ENCODE assay signal across 29 cellular contexts in the genomic region with DNA sequence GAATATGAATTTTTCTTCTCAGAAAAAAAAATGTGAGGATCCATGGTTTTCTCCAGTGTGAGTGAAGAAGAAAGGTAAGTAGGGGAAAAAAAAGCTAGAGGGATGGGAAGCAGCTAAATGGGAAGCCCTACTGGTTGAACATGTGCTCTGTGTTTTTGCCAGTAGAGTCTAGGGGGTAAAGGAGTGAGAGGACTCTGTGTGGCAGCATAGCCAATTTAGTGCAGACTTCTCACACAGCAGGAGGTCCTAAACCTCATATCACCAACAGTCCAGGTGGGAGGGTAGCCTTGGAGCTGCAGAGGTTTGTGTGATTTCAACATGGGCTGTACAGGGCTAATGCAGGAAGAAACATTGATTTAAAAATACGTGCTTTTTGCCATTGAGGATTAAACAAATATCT.
"Had no signal": no experiment of that assay in that cellular context is flagged by ENCODE, and none has a peak within 500 bp of the region (broad histone marks: within the 10 kb centered on the region; RNA-seq: fewer than 3 reads in every experiment).

No MANE protein-coding gene starts in this region.

- H3K36me3 Mint-ChIP-seq: activated naive CD8-positive, alpha-beta T cell treated with anti-CD3 and anti-CD28 coated beads for 36 hours; brain; naive B cell; stimulated activated effector memory CD8-positive, alpha-beta T cell treated with anti-CD3 and anti-CD28 coated beads, Interleukin-12 subunit alpha, Interleukin-12 subunit beta, amount 100 ng/mL, for 72 hours; type B pancreatic cell had no signal

- H3K27me3 ChIP-seq: adrenal gland, ascending aorta, esophagus squamous epithelium, pancreas, sigmoid colon, uterus had no signal

- H3K27me3 Mint-ChIP-seq: activated naive CD8-positive, alpha-beta T cell treated with anti-CD3 and anti-CD28 coated beads for 36 hours; brain; dendritic cell treated with granulocyte-macrophage colony-stimulating factor and Interleukin-4, amounts not matched to agents 40 ng/mL and 50 ng/mL, for 4 days; naive B cell; stimulated activated naive CD8-positive, alpha-beta T cell treated with anti-CD3 and anti-CD28 coated beads, Interleukin-15, Interleukin-2, amounts not matched to agents 100 ng/mL and 50 ng/mL, for 24 hours; type B pancreatic cell had no signal

- H3K4me1 ChIP-seq: ascending aorta, esophagus squamous epithelium, pancreas, psoas muscle, sigmoid colon, uterus had no signal

- H3K4me3 Mint-ChIP-seq: activated naive CD4-positive, alpha-beta T cell treated with anti-CD3 and anti-CD28 coated beads for 36 hours; activated naive CD8-positive, alpha-beta T cell treated with anti-CD3 and anti-CD28 coated beads for 36 hours; activated T-helper 1 cell treated with anti-CD3 and anti-CD28 coated beads, Interleukin-12 subunit alpha, Interleukin-12 subunit beta, Interleukin-2, Interleukin-4 antibody, amounts not matched to agents 30 ng/mL and 10 ng/mL and 1 ng/mL, durations not matched to agents 14 hours and 24 hours and 36 hours; brain; dendritic cell treated with granulocyte-macrophage colony-stimulating factor and Interleukin-4, amounts not matched to agents 40 ng/mL and 50 ng/mL, for 4 days; naive B cell; nephron progenitor cell; stimulated activated effector memory CD8-positive, alpha-beta T cell treated with anti-CD3 and anti-CD28 coated beads, Interleukin-12 subunit alpha, Interleukin-12 subunit beta, amount 100 ng/mL, for 72 hours; stimulated activated naive CD8-positive, alpha-beta T cell treated with anti-CD3 and anti-CD28 coated beads, Interleukin-15, Interleukin-2, amounts not matched to agents 100 ng/mL and 50 ng/mL, for 24 hours; T-helper 2 cell treated with Interferon-gamma antibody and Interleukin-4, amounts not matched to agents 5 μg/mL and 100 μg/mL, for 36 hours; type B pancreatic cell had no signal

- H3K9me3 ChIP-seq: ascending aorta, esophagus squamous epithelium, pancreas, psoas muscle, sigmoid colon, uterus had no signal

- H3K27ac ChIP-seq: adrenal gland, ascending aorta, epithelial cell of prostate, esophagus squamous epithelium, pancreas, psoas muscle, sigmoid colon, uterus had no signal

- ATAC-seq: left cardiac atrium; left ventricle myocardium superior; pancreas; psoas muscle; stimulated activated effector memory CD8-positive, alpha-beta T cell treated with anti-CD3 and anti-CD28 coated beads, Interleukin-12 subunit alpha, Interleukin-12 subunit beta, amount 100 ng/mL, for 72 hours had no signal

- H3K9me3 Mint-ChIP-seq: brain, nephron progenitor cell, type B pancreatic cell had no signal

- H3K4me3 ChIP-seq: adrenal gland, ascending aorta, esophagus squamous epithelium, pancreas, psoas muscle, sigmoid colon, uterus had no signal

- DNase-seq: activated CD4-positive, alpha-beta T cell treated with anti-CD3 and anti-CD28 coated beads for 4 hours; activated CD4-positive, alpha-beta T cell treated with anti-CD3 and anti-CD28 coated beads, Interleukin-2, amount 50 U/mL, for 48 hours; activated CD8-positive, alpha-beta memory T cell treated with anti-CD3 and anti-CD28 coated beads, Interleukin-2, amount 50 U/mL, for 4 hours; activated effector memory CD4-positive, alpha-beta T cell treated with anti-CD3 and anti-CD28 coated beads, Interleukin-2, amount 50 U/mL, for 16 hours; activated naive CD4-positive, alpha-beta T cell treated with anti-CD3 and anti-CD28 coated beads for 36 hours; activated naive CD8-positive, alpha-beta T cell treated with anti-CD3 and anti-CD28 coated beads for 36 hours; activated T-cell treated with anti-CD3 and anti-CD28 coated beads, Interleukin-2, amount 50 U/mL, for 1 hour; adrenal gland; esophagus squamous epithelium; foreskin melanocyte; left cardiac atrium; left ventricle myocardium superior; naive B cell; nephron progenitor cell; pancreas; psoas muscle; sigmoid colon; small intestine; stimulated activated CD4-positive, alpha-beta T cell treated with anti-CD3 and anti-CD28 coated beads, Interleukin-4, amount 100 ng/mL, for 24 hours; uterus had no signal

- H3K36me3 ChIP-seq: adrenal gland, ascending aorta, esophagus squamous epithelium, pancreas, sigmoid colon, uterus had no signal

- H3K27ac Mint-ChIP-seq: activated naive CD4-positive, alpha-beta T cell treated with anti-CD3 and anti-CD28 coated beads for 36 hours; activated naive CD8-positive, alpha-beta T cell treated with anti-CD3 and anti-CD28 coated beads for 36 hours; activated T-helper 1 cell treated with anti-CD3 and anti-CD28 coated beads, Interleukin-12 subunit alpha, Interleukin-12 subunit beta, Interleukin-2, Interleukin-4 antibody, amounts not matched to agents 30 ng/mL and 10 ng/mL and 1 ng/mL, durations not matched to agents 14 hours and 24 hours and 36 hours; brain; dendritic cell treated with granulocyte-macrophage colony-stimulating factor and Interleukin-4, amounts not matched to agents 40 ng/mL and 50 ng/mL, for 4 days; naive B cell; nephron progenitor cell; stimulated activated effector memory CD8-positive, alpha-beta T cell treated with anti-CD3 and anti-CD28 coated beads, Interleukin-12 subunit alpha, Interleukin-12 subunit beta, amount 100 ng/mL, for 72 hours; stimulated activated naive CD8-positive, alpha-beta T cell treated with anti-CD3 and anti-CD28 coated beads, Interleukin-15, Interleukin-2, amounts not matched to agents 100 ng/mL and 50 ng/mL, for 24 hours; T-helper 2 cell treated with Interferon-gamma antibody and Interleukin-4, amounts not matched to agents 5 μg/mL and 100 μg/mL, for 36 hours; type B pancreatic cell had no signal

- H3K4me1 Mint-ChIP-seq: activated naive CD8-positive, alpha-beta T cell treated with anti-CD3 and anti-CD28 coated beads for 36 hours; naive B cell; nephron progenitor cell; stimulated activated effector memory CD8-positive, alpha-beta T cell treated with anti-CD3 and anti-CD28 coated beads, Interleukin-12 subunit alpha, Interleukin-12 subunit beta, amount 100 ng/mL, for 72 hours had no signal
